10 cellular contexts compared by ENCODE assay signal in genomic region chr9:135888766-135889394, GRCh38. TPM values are rescaled to one million over a fixed set of nuclear protein-coding genes. Genes with fewer than 3 reads are reported as not detected.
DNase-seq lines count a peak whose midpoint lies in the region; ATAC-seq and TF ChIP-seq lines count a peak whose summit lies in the region.
"Had no signal": no experiment of that assay in that cellular context is flagged by ENCODE, and none has a peak within 500 bp of the region (broad histone marks: within the 10 kb centered on the region; RNA-seq: fewer than 3 reads in every experiment).

No MANE protein-coding gene starts in this region.

- no peaks in the 10 kb centered on the region for H3K36me3 Mint-ChIP-seq in CD4-positive, alpha-beta memory T cell
- H3K36me3 Mint-ChIP-seq in brain (peaks cover 20% of the 10 kb centered on the region), natural killer cell (no peaks in the 10 kb centered on the region)

- no peak overlapping the region for H3K4me3 ChIP-seq in CD4-positive, alpha-beta memory T cell (ENCODE audit: low read length in 2 of 2)
- no peak overlapping the region for H3K4me3 ChIP-seq in heart left ventricle
- H3K4me3 ChIP-seq: mucosa of descending colon, right lobe of liver had no signal

- ATAC-seq in natural killer cell (no peak), heart left ventricle (no peak), left cardiac atrium (no peak)
- ATAC-seq: mucosa of descending colon had no signal

- DNase-seq in CD4-positive, alpha-beta memory T cell, result no peak
- DNase-seq in natural killer cell, result no peak
- DNase-seq in NOMO-1 treated with dmso at 0.1 percent for 144 hours (lab: John Stamatoyannopoulos, UW; ENCODE audit: unreplicated experiment), result no peak
- DNase-seq in heart left ventricle, result no peak
- DNase-seq in left cardiac atrium, result no peak
- DNase-seq: activated T-cell treated with anti-CD3 and anti-CD28 coated beads for 4 hours, mucosa of descending colon, right lobe of liver had no signal

- no peaks in the 10 kb centered on the region for H3K27me3 ChIP-seq in CD4-positive, alpha-beta memory T cell (ENCODE audit: insufficient read depth, low read length)
- H3K27me3 ChIP-seq in heart left ventricle, result no peaks in the 10 kb centered on the region
- H3K27me3 ChIP-seq: right lobe of liver had no signal

- intact Hi-C loops in CD4-positive, alpha-beta memory T cell (cut with micrococcal nuclease), result no loop called here
- intact Hi-C loops in natural killer cell (cut with micrococcal nuclease), result no loop called here
- intact Hi-C loops in heart left ventricle (cut with DNase I), result no loop called here
- intact Hi-C loops in left cardiac atrium (cut with DNase I), result no loop called here

- TF ChIP-seq CTCF in brain (conservative IDR thresholded peaks at IDR 0.05), result no peak
- no peak for TF ChIP-seq CTCF in natural killer cell (IDR thresholded peaks at IDR 0.05)
- TF ChIP-seq CTCF in heart left ventricle (IDR thresholded peaks at IDR 0.05), result no peak

- no peaks in the 10 kb centered on the region for H3K36me3 ChIP-seq in CD4-positive, alpha-beta memory T cell (ENCODE audit: insufficient read depth, low read length)
- H3K36me3 ChIP-seq in KOPT-K1 (ENCODE audit: insufficient read depth, low read length) (no peaks in the 10 kb centered on the region), heart left ventricle (no peaks in the 10 kb centered on the region)
- H3K36me3 ChIP-seq: right lobe of liver had no signal

- POLR2A ChIA-PET in CD4-positive, alpha-beta memory T cell (lab: Charles Lee; ENCODE audit: partially characterized antibody), result no interaction called here

- peaks cover 64 to 98% (median 75%) of the 10 kb centered on the region in 4 donors for H3K4me1 Mint-ChIP-seq in CD4-positive, alpha-beta memory T cell
- H3K4me1 Mint-ChIP-seq in brain, result peaks cover 97% of the 10 kb centered on the region
- H3K4me1 Mint-ChIP-seq in natural killer cell, result peaks cover 62 to 65% of the 10 kb centered on the region in 2 donors

- H3K27ac ChIP-seq in CD4-positive, alpha-beta memory T cell (ENCODE audit: low read depth, low read length), result no peak overlapping the region
- H3K27ac ChIP-seq in KOPT-K1 (ENCODE audit: low read depth, low read length, poor library complexity, severe bottlenecking), result peak overlapping the region; percentile 97
- H3K27ac ChIP-seq in heart left ventricle, result no peak overlapping the region
- H3K27ac ChIP-seq: right lobe of liver had no signal

- no peaks in the 10 kb centered on the region for H3K9me3 Mint-ChIP-seq in CD4-positive, alpha-beta memory T cell
- H3K9me3 Mint-ChIP-seq in brain, result peaks cover 10 to 14% (median 10%) of the 10 kb centered on the region in 5 experiments
- H3K9me3 Mint-ChIP-seq in natural killer cell, result no peaks in the 10 kb centered on the region

- H3K27me3 Mint-ChIP-seq in CD4-positive, alpha-beta memory T cell, result no peaks in the 10 kb centered on the region
- no peaks in the 10 kb centered on the region for H3K27me3 Mint-ChIP-seq in brain
- no peaks in the 10 kb centered on the region for H3K27me3 Mint-ChIP-seq in natural killer cell (ENCODE audit: low read depth in 2 of 2)

- H3K4me1 ChIP-seq in CD4-positive, alpha-beta memory T cell (ENCODE audit: insufficient read depth, low read length), result peaks cover 75% of the 10 kb centered on the region
- peaks cover 15 to 86% (median 71%) of the 10 kb centered on the region in 12 donors for H3K4me1 ChIP-seq in heart left ventricle

- no peak for TF ChIP-seq POLR2A in heart left ventricle (IDR thresholded peaks at IDR 0.05)

- CTCF ChIA-PET in CD4-positive, alpha-beta memory T cell (lab: Charles Lee; ENCODE audit: partially characterized antibody), result interaction anchor here (1.7 kb wide), 1 partner anchor 10 kb away, joined by 3 read pairs; no protein-coding TSS in a partner anchor

- no peaks in the 10 kb centered on the region for H3K9me3 ChIP-seq in CD4-positive, alpha-beta memory T cell (ENCODE audit: control insufficient read depth in 1 of 2, low read length in 2 of 2)
- H3K9me3 ChIP-seq in KOPT-K1 (ENCODE audit: insufficient read depth, low read length, poor library complexity, severe bottlenecking) (no peaks in the 10 kb centered on the region), heart left ventricle (no peaks in the 10 kb centered on the region)
- H3K9me3 ChIP-seq: mucosa of descending colon, right lobe of liver had no signal

- peak overlapping the region in 5 of 7 donors; percentile 55 to 80 (median 73) for H3K27ac Mint-ChIP-seq in CD4-positive, alpha-beta memory T cell
- peak overlapping the region; percentile 28 to 88 (median 75) for H3K27ac Mint-ChIP-seq in brain
- H3K27ac Mint-ChIP-seq in natural killer cell, result peak overlapping the region; percentile 50 to 90

- 87 to 95% (median 93%) methylated on average over 11 to 13 of the region's 13 CpGs for WGBS in heart left ventricle, 4 donors

- H3K4me3 Mint-ChIP-seq in CD4-positive, alpha-beta memory T cell, result peak overlapping the region in 4 of 8 donors; percentile 1 to 43 (median 34)
- H3K4me3 Mint-ChIP-seq in brain (peak overlapping the region in 2 of 5 experiments; percentile 17 to 45), natural killer cell (peak overlapping the region; percentile 69)

RNA-seq across cellular contexts. Expression of gene CAMSAP1, which starts 18.5 kb away (rescaled TPM):
- total RNA-seq in CD4-positive, alpha-beta memory T cell, result 10 to 100 TPM; 40.6 to 51.7 TPM
- polyA plus RNA-seq in CD4-positive, alpha-beta memory T cell, result 1 to 10 TPM in 1 of 2 donors, under 1 TPM in 1; 0.76 to 4.4 TPM
- polyA plus RNA-seq in brain (ENCODE audit: insufficient read depth, low read depth, low replicate concordance) (44.7 TPM), heart left ventricle (10 to 100 TPM; 10.9 to 19.0 TPM)
- total RNA-seq in natural killer cell (10 to 100 TPM; 25.9 to 33.5 (median 28.1) TPM), heart left ventricle (10 to 100 TPM; 15.6 to 38.3 (median 22.5) TPM), left cardiac atrium (10 to 100 TPM; 17.2 to 17.6 TPM)
